ENCODE assay signal across 9 cellular contexts in the genomic region with DNA sequence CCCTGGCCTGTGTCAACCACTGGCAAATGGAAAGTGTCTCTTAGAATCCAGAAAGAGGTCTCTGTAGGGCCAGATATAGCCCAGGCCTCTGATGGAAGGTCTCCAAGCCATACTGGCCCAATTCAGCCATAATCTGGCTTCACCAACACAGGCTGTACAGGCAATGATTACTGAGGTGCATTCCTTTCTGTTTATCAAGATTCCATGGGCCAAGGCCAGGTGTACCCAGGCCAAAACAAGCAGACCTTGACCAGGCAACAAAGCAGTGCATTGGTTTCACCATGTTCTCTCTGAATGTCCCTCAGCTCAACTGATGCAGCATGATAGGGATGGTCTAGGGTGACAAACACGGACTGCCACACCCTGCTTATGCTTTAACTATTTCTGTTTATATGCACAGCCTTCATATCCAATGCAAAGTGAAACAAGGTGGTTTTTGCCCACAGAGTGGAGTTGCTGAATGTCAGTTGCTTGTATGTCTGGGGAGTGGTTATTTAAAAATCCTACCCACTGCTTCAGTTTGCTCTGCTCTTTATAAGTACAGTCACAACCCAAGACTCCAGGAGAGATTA. TPM values are rescaled to one million over a fixed set of nuclear protein-coding genes. Genes with fewer than 3 reads are reported as not detected.
A peak's percentile ranks its signal among the peaks of the same experiment; 100 is the strongest.
DNase-seq lines count a peak whose midpoint lies in the region; ATAC-seq and TF ChIP-seq lines count a peak whose summit lies in the region.
"Had no signal": no experiment of that assay in that cellular context is flagged by ENCODE, and none has a peak within 500 bp of the region (broad histone marks: within the 10 kb centered on the region; RNA-seq: fewer than 3 reads in every experiment).

No MANE protein-coding gene starts in this region.

- no peaks in the 10 kb centered on the region for H3K27me3 Mint-ChIP-seq in activated T-helper 17 cell treated with anti-CD3 and anti-CD28 coated beads, Interleukin-2, amount 50 U/mL, for 72 hours

- no peak for TF ChIP-seq POLR2A in prostate gland (IDR thresholded peaks at IDR 0.05)

- H3K9me3 ChIP-seq in prostate gland: no peaks in the 10 kb centered on the region

- H3K9me3 Mint-ChIP-seq in activated T-helper 17 cell treated with anti-CD3 and anti-CD28 coated beads, Interleukin-2, amount 50 U/mL, for 72 hours: no peaks in the 10 kb centered on the region

- peaks cover 44% of the 10 kb centered on the region for H3K4me1 ChIP-seq in prostate gland (replicated peaks)

- peaks cover 42% of the 10 kb centered on the region for H3K4me1 Mint-ChIP-seq in activated T-helper 17 cell treated with anti-CD3 and anti-CD28 coated beads, Interleukin-2, amount 50 U/mL, for 72 hours

- no peaks in the 10 kb centered on the region for H3K27me3 ChIP-seq in prostate gland (replicated peaks; ENCODE audit: insufficient read depth)

- no peak overlapping the region for H3K4me3 ChIP-seq in prostate gland

- ATAC-seq in GM18909 (IDR thresholded peaks at IDR 0.05; ENCODE audit: poor library complexity, unreplicated experiment) (peak; percentile 60), HG02885 (IDR thresholded peaks at IDR 0.05; ENCODE audit: poor library complexity, unreplicated experiment) (peak; percentile 60)
- ATAC-seq in activated T-helper 17 cell treated with anti-CD3 and anti-CD28 coated beads, Interleukin-2, amount 50 U/mL, for 72 hours (replicated peaks): peak; percentile 75

- peak; percentile 90 for DNase-seq in prostate gland (ENCODE audit: low spot score)
- no peak for DNase-seq in NCI-H2227 treated with DMSO at 0.1 percent for 48 hours (lab: John Stamatoyannopoulos, UW)
- no peak for DNase-seq in pons (ENCODE audit: low spot score)
- DNase-seq in NCI-H1417 treated with DMSO at 0.1 percent for 48 hours (lab: John Stamatoyannopoulos, UW): no peak
- no peak for DNase-seq in NCI-H1417 (lab: John Stamatoyannopoulos, UW)
- DNase-seq: stimulated activated CD4-positive, alpha-beta T cell treated with anti-CD3 and anti-CD28 coated beads, Interleukin-15, amount 100 ng/mL, for 24 hours had no signal

- intact Hi-C loops in prostate gland (cut with DNase I): loop anchor here (5.0 kb wide), 3 partner anchors 307 to 982 kb away; a partner anchor contains a TSS

- H3K4me3 Mint-ChIP-seq in activated T-helper 17 cell treated with anti-CD3 and anti-CD28 coated beads, Interleukin-2, amount 50 U/mL, for 72 hours: peak overlapping the region; percentile 47

- H3K36me3 ChIP-seq in prostate gland: no peaks in the 10 kb centered on the region

- peaks cover 14% of the 10 kb centered on the region for H3K36me3 Mint-ChIP-seq in activated T-helper 17 cell treated with anti-CD3 and anti-CD28 coated beads, Interleukin-2, amount 50 U/mL, for 72 hours (ENCODE audit: low read depth)

- WGBS in prostate gland: 6% methylated on average over 1 of the region's 1 CpG

- H3K27ac Mint-ChIP-seq in activated T-helper 17 cell treated with anti-CD3 and anti-CD28 coated beads, Interleukin-2, amount 50 U/mL, for 72 hours: peak overlapping the region; percentile 61

- no peak for TF ChIP-seq CTCF in prostate gland (IDR thresholded peaks at IDR 0.05)

- peak overlapping the region; percentile 77 to 94 for H3K27ac ChIP-seq in prostate gland

RNA-seq across cellular contexts. Expression of a gene that starts 25.2 kb away (rescaled TPM):
- 100 to 1,000 TPM; 173 to 194 TPM for total RNA-seq in activated T-helper 17 cell treated with anti-CD3 and anti-CD28 coated beads, Interleukin-2, amount 50 U/mL, for 72 hours
- total RNA-seq in prostate gland: 100 to 1,000 TPM in 1 of 2 donors, 10 to 100 TPM in 1; 94.5 to 157 TPM
